ENCODE assay signal across 17 cellular contexts in genomic region chr10:35870665-35871310, GRCh38.
"Had no signal": no experiment of that assay in that cellular context is flagged by ENCODE, and none has a peak within 500 bp of the region (broad histone marks: within the 10 kb centered on the region; RNA-seq: fewer than 3 reads in every experiment).

No MANE protein-coding gene starts in this region.

- H3K36me3 Mint-ChIP-seq: memory B cell; stimulated activated memory B cell treated with anti-CD40 and anti-IgM and Interleukin-4, amounts not matched to agents 10 μg/mL and 1 μg/mL and 100 μg/mL, for 72 hours had no signal

- H3K36me3 ChIP-seq: adrenal gland, gastrocnemius medialis, left lung, tibial artery, uterus had no signal

- FAIRE-seq: endometrium had no signal

- H3K9me3 ChIP-seq: adrenal gland, body of pancreas, gastrocnemius medialis, tibial artery had no signal

- ATAC-seq: body of pancreas; gastrocnemius medialis; left lung; right cardiac atrium; stimulated activated memory B cell treated with anti-CD40 and anti-IgM and Interleukin-4, amounts not matched to agents 10 μg/mL and 1 μg/mL and 100 μg/mL, for 72 hours had no signal

- DNase-seq: activated CD4-positive, alpha-beta T cell treated with anti-CD3 and anti-CD28 coated beads for 48 hours; activated CD8-positive, alpha-beta memory T cell treated with anti-CD3 and anti-CD28 coated beads for 24 hours; activated naive CD4-positive, alpha-beta T cell treated with anti-CD3 and anti-CD28 coated beads, Interleukin-2, amount 50 U/mL, for 16 hours; adrenal gland; body of pancreas; dermis blood vessel endothelial cell; gastrocnemius medialis; islet precursor cell; left lung; right cardiac atrium; tibial artery; uterus had no signal

- H3K4me1 Mint-ChIP-seq: memory B cell; stimulated activated memory B cell treated with anti-CD40 and anti-IgM and Interleukin-4, amounts not matched to agents 10 μg/mL and 1 μg/mL and 100 μg/mL, for 72 hours had no signal

- H3K9me3 Mint-ChIP-seq: activated T-helper 2 cell treated with anti-CD3 and anti-CD28 coated beads, Interferon-gamma antibody, Interleukin-2, Interleukin-4, amounts not matched to agents 10 μg/mL and 5 μg/mL and 100 μg/mL, durations not matched to agents 14 hours and 24 hours and 36 hours; stimulated activated memory B cell treated with anti-CD40 and anti-IgM and Interleukin-4, amounts not matched to agents 10 μg/mL and 1 μg/mL and 100 μg/mL, for 72 hours; WTC11 had no signal

- H3K4me1 ChIP-seq: adrenal gland, body of pancreas, gastrocnemius medialis, left lung had no signal

- H3K27ac ChIP-seq: adrenal gland, body of pancreas, gastrocnemius medialis, left lung, tibial artery, uterus had no signal

- H3K4me3 ChIP-seq: adrenal gland, body of pancreas, gastrocnemius medialis, left lung, tibial artery, uterus had no signal

- H3K27me3 ChIP-seq: adrenal gland, body of pancreas, gastrocnemius medialis, left lung, tibial artery, uterus had no signal

- H3K4me3 Mint-ChIP-seq: memory B cell; stimulated activated memory B cell treated with anti-CD40 and anti-IgM and Interleukin-4, amounts not matched to agents 10 μg/mL and 1 μg/mL and 100 μg/mL, for 72 hours; WTC11 had no signal

- H3K27ac Mint-ChIP-seq: activated T-helper 2 cell treated with anti-CD3 and anti-CD28 coated beads, Interferon-gamma antibody, Interleukin-2, Interleukin-4, amounts not matched to agents 10 μg/mL and 5 μg/mL and 100 μg/mL, durations not matched to agents 14 hours and 24 hours and 36 hours; memory B cell; stimulated activated memory B cell treated with anti-CD40 and anti-IgM and Interleukin-4, amounts not matched to agents 10 μg/mL and 1 μg/mL and 100 μg/mL, for 72 hours; WTC11 had no signal
